In the genomic region with DNA sequence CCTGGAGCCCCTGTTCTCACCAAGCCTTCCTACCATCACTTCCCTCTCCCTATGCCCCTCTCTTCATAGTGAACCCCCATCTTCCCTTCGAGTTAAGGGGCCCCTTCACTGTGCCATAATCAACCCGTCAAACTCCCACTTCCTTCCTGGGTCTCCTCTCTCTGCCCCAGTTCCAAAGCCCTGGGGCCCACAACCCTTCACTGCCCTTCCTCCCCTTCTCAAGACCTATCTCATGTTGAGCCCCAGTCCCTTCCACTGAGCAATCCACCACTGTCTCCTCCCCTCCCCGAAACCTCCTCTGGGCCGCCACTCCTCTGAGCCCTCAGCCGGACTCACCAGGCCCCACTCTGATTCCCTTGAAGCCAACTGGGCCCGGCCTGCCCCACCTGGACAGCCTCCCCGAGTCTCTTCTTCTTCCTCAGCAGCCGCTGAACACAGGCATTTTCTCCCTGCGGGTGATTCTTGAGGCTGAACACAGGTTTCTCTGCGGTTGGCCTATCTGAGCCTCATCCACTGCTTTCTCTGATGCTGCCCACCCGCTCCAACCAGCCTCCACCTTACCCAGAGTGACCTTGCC, we compare ENCODE assay signal across 12 cellular contexts. TPM values are rescaled to one million over a fixed set of nuclear protein-coding genes. Genes with fewer than 3 reads are reported as not detected.
DNase-seq lines count a peak whose midpoint lies in the region; ATAC-seq and TF ChIP-seq lines count a peak whose summit lies in the region.
"Had no signal": no experiment of that assay in that cellular context is flagged by ENCODE, and none has a peak within 500 bp of the region (broad histone marks: within the 10 kb centered on the region; RNA-seq: fewer than 3 reads in every experiment).

No MANE protein-coding gene starts in this region.

- no peak overlapping the region for H3K4me3 Mint-ChIP-seq in CD8-positive, alpha-beta T cell
- H3K4me3 Mint-ChIP-seq in activated T-helper 1 cell treated with anti-CD3 and anti-CD28 coated beads, Interleukin-12 subunit alpha, Interleukin-12 subunit beta, Interleukin-2, Interleukin-4 antibody, amounts not matched to agents 30 ng/mL and 10 ng/mL and 1 ng/mL, durations not matched to agents 14 hours and 24 hours and 36 hours, result no peak overlapping the region
- H3K4me3 Mint-ChIP-seq in naive B cell, result peak overlapping the region in 1 of 8 donors; percentile 49

- no peak for DNase-seq in CD8-positive, alpha-beta T cell
- DNase-seq in activated T-helper 1 cell treated with anti-CD3 and anti-CD28 coated beads, Interleukin-12 subunit alpha, Interleukin-12 subunit beta, Interleukin-2, Interleukin-4 antibody, amounts not matched to agents 30 ng/mL and 10 ng/mL and 1 ng/mL, durations not matched to agents 14 hours and 24 hours and 36 hours (ENCODE audit: low spot score), result no peak
- no peak for DNase-seq in naive B cell
- DNase-seq in activated effector memory CD4-positive, alpha-beta T cell treated with Interleukin-2 at 50 U/mL for 16 hours, result no peak
- no peak for DNase-seq in DMS79 treated with DMSO at 0.1 percent for 48 hours (lab: John Stamatoyannopoulos, UW)
- DNase-seq in GM19240 (ENCODE audit: insufficient read length, low spot score), result no peak
- no peak for DNase-seq in DMS53 treated with DMSO at 0.1 percent for 48 hours (lab: John Stamatoyannopoulos, UW; ENCODE audit: unreplicated experiment)
- DNase-seq: central memory CD4-positive, alpha-beta T cell; H7; NCI-H2171 treated with DMSO at 0.1 percent for 48 hours had no signal

- H3K27ac Mint-ChIP-seq in CD8-positive, alpha-beta T cell, result peak overlapping the region; percentile 71
- peak overlapping the region; percentile 46 for H3K27ac Mint-ChIP-seq in activated T-helper 1 cell treated with anti-CD3 and anti-CD28 coated beads, Interleukin-12 subunit alpha, Interleukin-12 subunit beta, Interleukin-2, Interleukin-4 antibody, amounts not matched to agents 30 ng/mL and 10 ng/mL and 1 ng/mL, durations not matched to agents 14 hours and 24 hours and 36 hours
- H3K27ac Mint-ChIP-seq in naive B cell, result peak overlapping the region in 4 of 6 donors; percentile 26 to 87 (median 58)

- TF ChIP-seq CTCF in CD8-positive, alpha-beta T cell (IDR thresholded peaks at IDR 0.05), result no peak

- H3K27me3 ChIP-seq in BLaER1, result no peaks in the 10 kb centered on the region
- H3K27me3 ChIP-seq in CD8-positive, alpha-beta T cell (ENCODE audit: insufficient read depth, low read length), result no peaks in the 10 kb centered on the region

- H3K4me2 ChIP-seq in BLaER1, result peak overlapping the region; percentile 80

- H3K36me3 ChIP-seq in BLaER1, result peaks cover 42% of the 10 kb centered on the region
- no peaks in the 10 kb centered on the region for H3K36me3 ChIP-seq in CD8-positive, alpha-beta T cell (ENCODE audit: insufficient read depth, low read length)

- H3K9me3 ChIP-seq in BLaER1, result no peaks in the 10 kb centered on the region
- H3K9me3 ChIP-seq in CD8-positive, alpha-beta T cell (ENCODE audit: low read length), result no peaks in the 10 kb centered on the region

- H3K27ac ChIP-seq in BLaER1, result peak overlapping the region; percentile 79
- H3K27ac ChIP-seq in CD8-positive, alpha-beta T cell (ENCODE audit: low read depth, low read length), result no peak overlapping the region

- H3K9me3 Mint-ChIP-seq in CD8-positive, alpha-beta T cell, result no peaks in the 10 kb centered on the region
- H3K9me3 Mint-ChIP-seq in activated T-helper 1 cell treated with anti-CD3 and anti-CD28 coated beads, Interleukin-12 subunit alpha, Interleukin-12 subunit beta, Interleukin-2, Interleukin-4 antibody, amounts not matched to agents 30 ng/mL and 10 ng/mL and 1 ng/mL, durations not matched to agents 14 hours and 24 hours and 36 hours, result no peaks in the 10 kb centered on the region
- no peaks in the 10 kb centered on the region for H3K9me3 Mint-ChIP-seq in naive B cell

- intact Hi-C loops in CD8-positive, alpha-beta T cell (cut with DNase I, micrococcal nuclease), result no loop called here
- intact Hi-C loops in activated T-helper 1 cell treated with anti-CD3 and anti-CD28 coated beads, Interleukin-12 subunit alpha, Interleukin-12 subunit beta, Interleukin-2, Interleukin-4 antibody, amounts not matched to agents 30 ng/mL and 10 ng/mL and 1 ng/mL, durations not matched to agents 14 hours and 24 hours and 36 hours (cut with micrococcal nuclease), result no loop called here

- H3K4me1 ChIP-seq in BLaER1, result peaks cover 90% of the 10 kb centered on the region
- peaks cover 21% of the 10 kb centered on the region for H3K4me1 ChIP-seq in CD8-positive, alpha-beta T cell (ENCODE audit: insufficient read depth, low read length)

- H3K9ac ChIP-seq in BLaER1, result peak overlapping the region; percentile 66

- POLR2A ChIA-PET in CD8-positive, alpha-beta T cell (lab: Charles Lee), result no interaction called here

- CTCF ChIA-PET in CD8-positive, alpha-beta T cell (lab: Charles Lee), result interaction anchor here (1.3 kb wide), 1 partner anchor 25 kb away, joined by 5 read pairs; no protein-coding TSS in a partner anchor

- ATAC-seq in CD8-positive, alpha-beta T cell, result no peak
- ATAC-seq in naive B cell (ENCODE audit: low read depth in 2 of 2), result no peak
- ATAC-seq: activated CD4-positive, CD25-positive, alpha-beta regulatory T cell treated with anti-CD3 and anti-CD28 coated beads, Interleukin-2, amount 50 U/mL, for 24 hours had no signal

- no peak overlapping the region for H3K4me3 ChIP-seq in BLaER1
- no peak overlapping the region for H3K4me3 ChIP-seq in CD8-positive, alpha-beta T cell (ENCODE audit: low read depth, low read length)

- no peaks in the 10 kb centered on the region for H3K27me3 Mint-ChIP-seq in CD8-positive, alpha-beta T cell (ENCODE audit: low read depth)
- no peaks in the 10 kb centered on the region for H3K27me3 Mint-ChIP-seq in activated T-helper 1 cell treated with anti-CD3 and anti-CD28 coated beads, Interleukin-12 subunit alpha, Interleukin-12 subunit beta, Interleukin-2, Interleukin-4 antibody, amounts not matched to agents 30 ng/mL and 10 ng/mL and 1 ng/mL, durations not matched to agents 14 hours and 24 hours and 36 hours (ENCODE audit: insufficient read depth)
- no peaks in the 10 kb centered on the region for H3K27me3 Mint-ChIP-seq in naive B cell

- peaks cover 24% of the 10 kb centered on the region for H4K20me1 ChIP-seq in BLaER1

- H3K36me3 Mint-ChIP-seq in CD8-positive, alpha-beta T cell, result peaks cover 29% of the 10 kb centered on the region
- H3K36me3 Mint-ChIP-seq in activated T-helper 1 cell treated with anti-CD3 and anti-CD28 coated beads, Interleukin-12 subunit alpha, Interleukin-12 subunit beta, Interleukin-2, Interleukin-4 antibody, amounts not matched to agents 30 ng/mL and 10 ng/mL and 1 ng/mL, durations not matched to agents 14 hours and 24 hours and 36 hours (ENCODE audit: low read depth), result peaks cover 14% of the 10 kb centered on the region
- no peaks in the 10 kb centered on the region for H3K36me3 Mint-ChIP-seq in naive B cell

- peaks cover 32% of the 10 kb centered on the region for H3K4me1 Mint-ChIP-seq in CD8-positive, alpha-beta T cell (ENCODE audit: low read depth)
- peaks cover 31% of the 10 kb centered on the region for H3K4me1 Mint-ChIP-seq in activated T-helper 1 cell treated with anti-CD3 and anti-CD28 coated beads, Interleukin-12 subunit alpha, Interleukin-12 subunit beta, Interleukin-2, Interleukin-4 antibody, amounts not matched to agents 30 ng/mL and 10 ng/mL and 1 ng/mL, durations not matched to agents 14 hours and 24 hours and 36 hours (ENCODE audit: low read depth)
- peaks cover 13 to 21% (median 18%) of the 10 kb centered on the region in 3 donors for H3K4me1 Mint-ChIP-seq in naive B cell

RNA-seq across cellular contexts. Expression of gene WASF2, which starts 42.2 kb away (rescaled TPM):
- 10 to 100 TPM; 91.6 to 95.0 TPM for total RNA-seq in CD8-positive, alpha-beta T cell
- total RNA-seq in activated T-helper 1 cell treated with anti-CD3 and anti-CD28 coated beads, Interleukin-12 subunit alpha, Interleukin-12 subunit beta, Interleukin-2, Interleukin-4 antibody, amounts not matched to agents 30 ng/mL and 10 ng/mL and 1 ng/mL, durations not matched to agents 14 hours and 24 hours and 36 hours, result 108 and 109 TPM in 2 replicates
- 100 to 1,000 TPM in 2 of 6 donors, 10 to 100 TPM in 4; 33.1 to 121 (median 83.3) TPM for polyA plus RNA-seq in naive B cell (ENCODE audit: low read depth in 6 of 6)
